21 cellular contexts compared by ENCODE assay signal in the genomic region with DNA sequence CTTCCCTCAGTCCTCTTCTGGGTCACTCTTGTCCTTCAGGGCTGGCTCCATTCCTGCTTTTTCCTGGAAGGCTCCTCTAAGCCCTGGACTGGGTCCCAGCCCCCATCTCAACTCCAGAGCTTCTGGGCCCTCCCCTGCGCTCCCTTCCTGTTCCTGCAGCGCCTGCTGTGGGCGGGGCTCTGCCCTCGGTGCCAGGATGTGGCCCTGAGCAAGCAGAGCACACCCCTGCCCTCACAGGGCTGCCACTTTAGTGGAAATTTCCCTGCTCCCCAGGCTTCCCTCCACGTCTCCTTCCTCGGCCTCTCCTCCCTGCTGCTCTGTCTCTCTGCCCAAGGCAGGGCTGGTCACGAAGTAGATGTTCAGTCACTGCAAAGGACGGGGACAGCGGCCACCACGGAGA. TPM values are rescaled to one million over a fixed set of nuclear protein-coding genes. Genes with fewer than 3 reads are reported as not detected.
"Had no signal": no experiment of that assay in that cellular context is flagged by ENCODE, and none has a peak within 500 bp of the region (broad histone marks: within the 10 kb centered on the region; RNA-seq: fewer than 3 reads in every experiment).

No MANE protein-coding gene starts in this region.

- H3K27me3 ChIP-seq: esophagus squamous epithelium, gastroesophageal sphincter, spleen, upper lobe of left lung, uterus had no signal

- H3K9me3 Mint-ChIP-seq: memory B cell; mesothelial cell of epicardium; natural killer cell; stimulated activated memory B cell treated with anti-CD40 and anti-IgM and Interleukin-4, amounts not matched to agents 10 μg/mL and 1 μg/mL and 100 μg/mL, for 72 hours had no signal

- H3K36me3 Mint-ChIP-seq: natural killer cell had no signal

- H3K4me3 Mint-ChIP-seq: memory B cell; mesothelial cell of epicardium; natural killer cell; stimulated activated memory B cell treated with anti-CD40 and anti-IgM and Interleukin-4, amounts not matched to agents 10 μg/mL and 1 μg/mL and 100 μg/mL, for 72 hours had no signal

- H3K27ac Mint-ChIP-seq: memory B cell; mesothelial cell of epicardium; natural killer cell; stimulated activated memory B cell treated with anti-CD40 and anti-IgM and Interleukin-4, amounts not matched to agents 10 μg/mL and 1 μg/mL and 100 μg/mL, for 72 hours had no signal

- ATAC-seq: gastroesophageal sphincter; left cardiac atrium; lower lobe of right lung; natural killer cell; sciatic nerve; stimulated activated memory B cell treated with anti-CD40 and anti-IgM and Interleukin-4, amounts not matched to agents 10 μg/mL and 1 μg/mL and 100 μg/mL, for 72 hours had no signal

- DNase-seq: cortex of kidney; effector memory CD4-positive, alpha-beta T cell; esophagus squamous epithelium; foreskin fibroblast; glutamatergic neuron; kidney; left cardiac atrium; left ventricle myocardium inferior; lower lobe of right lung; natural killer cell; spleen; stimulated activated CD4-positive, alpha-beta T cell treated with anti-CD3 and anti-CD28 coated beads, Interleukin-15, amount 100 ng/mL, for 24 hours; stimulated activated CD4-positive, alpha-beta T cell treated with anti-CD3 and anti-CD28 coated beads, Interleukin-1b, Interleukin-23, amount 100 ng/mL, for 48 hours; stimulated activated CD4-positive, alpha-beta T cell treated with anti-CD3 and anti-CD28 coated beads, Interleukin-4, amount 100 ng/mL, for 24 hours; upper lobe of left lung; uterus had no signal

- H3K4me1 Mint-ChIP-seq: mesothelial cell of epicardium had no signal

- H3K4me1 ChIP-seq: esophagus squamous epithelium, gastroesophageal sphincter, left ventricle myocardium inferior, lower lobe of right lung, upper lobe of left lung, uterus had no signal

- H3K27me3 Mint-ChIP-seq: memory B cell; stimulated activated memory B cell treated with anti-CD40 and anti-IgM and Interleukin-4, amounts not matched to agents 10 μg/mL and 1 μg/mL and 100 μg/mL, for 72 hours had no signal

- H3K4me3 ChIP-seq: esophagus squamous epithelium, gastroesophageal sphincter, left ventricle myocardium inferior, lower lobe of right lung, spleen, upper lobe of left lung, uterus had no signal

- H3K9me3 ChIP-seq: esophagus squamous epithelium, gastroesophageal sphincter, left ventricle myocardium inferior, lower lobe of right lung, spleen, upper lobe of left lung, uterus had no signal

- H3K27ac ChIP-seq: esophagus squamous epithelium, gastroesophageal sphincter, left ventricle myocardium inferior, lower lobe of right lung, spleen, upper lobe of left lung, uterus had no signal

- H3K36me3 ChIP-seq: uterus had no signal

RNA-seq across cellular contexts. Expression of a gene that starts 28.8 kb away (rescaled TPM):
- total RNA-seq: gastroesophageal sphincter, kidney, lower lobe of right lung, natural killer cell, sciatic nerve, spleen had no signal
